ENCODE assay signal across 13 cellular contexts in genomic region chr2:18719978-18720775, GRCh38.
DNase-seq lines count a peak whose midpoint lies in the region; ATAC-seq and FAIRE-seq lines count a peak whose summit lies in the region.
"Had no signal": no experiment of that assay in that cellular context is flagged by ENCODE, and none has a peak within 500 bp of the region (broad histone marks: within the 10 kb centered on the region; RNA-seq: fewer than 3 reads in every experiment).

No MANE protein-coding gene starts in this region.

- no peak overlapping the region for H3K4me3 ChIP-seq in small intestine (ENCODE audit: low read depth in 1 of 2, low read length in 2 of 2)

- H3K4me1 Mint-ChIP-seq in activated T-cell treated with anti-CD3 and anti-CD28 coated beads, Interleukin-2, amount 50 U/mL, for 72 hours (ENCODE audit: low read depth): no peaks in the 10 kb centered on the region

- H3K36me3 Mint-ChIP-seq in activated T-cell treated with anti-CD3 and anti-CD28 coated beads, Interleukin-2, amount 50 U/mL, for 72 hours (ENCODE audit: insufficient read depth in 2 of 2): peaks cover under 1 to 3% of the 10 kb centered on the region in 2 donors

- H3K27me3 ChIP-seq in small intestine (ENCODE audit: control insufficient read depth in 2 of 2, insufficient read depth in 2 of 2, low read length in 2 of 2): no peaks in the 10 kb centered on the region

- peak; percentile 34 for DNase-seq in COLO829 (ENCODE audit: low spot score)
- peak; percentile 97 for DNase-seq in RPMI7951 (ENCODE audit: low read depth)
- DNase-seq in epidermal melanocyte (ENCODE audit: insufficient read length, low spot score): peak; percentile 25
- DNase-seq in non-pigmented ciliary epithelial cell (ENCODE audit: low read depth): peak; percentile 38
- no peak for DNase-seq in activated T-cell treated with anti-CD3 and anti-CD28 coated beads, Interleukin-2, amount 50 U/mL, for 72 hours
- DNase-seq in small intestine: no peak
- DNase-seq: activated gamma-delta T cell; NCI-H1092 treated with DMSO at 0.1 percent for 48 hours; stimulated activated CD4-positive, alpha-beta T cell treated with anti-CD3 and anti-CD28 coated beads, Interleukin-2, amount 100 ng/mL, for 24 hours; stimulated activated naive CD8-positive, alpha-beta T cell treated with anti-CD3 and anti-CD28 coated beads, Interleukin-15, Interleukin-2, amounts not matched to agents 100 U/mL and 50 U/mL, for 24 hours had no signal

- FAIRE-seq in small intestine (lab: Jason Lieb, UNC): no peak
- FAIRE-seq: endometrium had no signal

- no peaks in the 10 kb centered on the region for H3K36me3 ChIP-seq in small intestine (ENCODE audit: control insufficient read depth in 2 of 2, insufficient read depth in 2 of 2, low read length in 2 of 2)

- H3K9me3 Mint-ChIP-seq in activated T-cell treated with anti-CD3 and anti-CD28 coated beads, Interleukin-2, amount 50 U/mL, for 72 hours: no peaks in the 10 kb centered on the region

- no peak for ATAC-seq in GM18498 (IDR thresholded peaks at IDR 0.05; ENCODE audit: unreplicated experiment)
- no peak for ATAC-seq in GM21528 (IDR thresholded peaks at IDR 0.05; ENCODE audit: low FRiP score, unreplicated experiment)
- ATAC-seq in activated T-cell treated with anti-CD3 and anti-CD28 coated beads, Interleukin-2, amount 50 U/mL, for 72 hours (replicated peaks in 1 of 2): no peak
- ATAC-seq: stimulated activated naive CD8-positive, alpha-beta T cell treated with anti-CD3 and anti-CD28 coated beads, Interleukin-15, Interleukin-2, amounts not matched to agents 100 U/mL and 50 U/mL, for 24 hours had no signal

- WGBS in small intestine, 3 donors: 84 to 87% (median 87%) methylated on average over 4 of the region's 4 CpGs

- H3K4me3 Mint-ChIP-seq in activated T-cell treated with anti-CD3 and anti-CD28 coated beads, Interleukin-2, amount 50 U/mL, for 72 hours: no peak overlapping the region

- H3K27me3 Mint-ChIP-seq in activated T-cell treated with anti-CD3 and anti-CD28 coated beads, Interleukin-2, amount 50 U/mL, for 72 hours (ENCODE audit: low read depth): no peaks in the 10 kb centered on the region

- H3K27ac Mint-ChIP-seq in activated T-cell treated with anti-CD3 and anti-CD28 coated beads, Interleukin-2, amount 50 U/mL, for 72 hours: no peak overlapping the region

- H3K27ac ChIP-seq in small intestine (ENCODE audit: low read depth in 1 of 2, low read length in 1 of 2): no peak overlapping the region

- H3K9me3 ChIP-seq in small intestine (ENCODE audit: control insufficient read depth, low read depth): no peaks in the 10 kb centered on the region

- H3K4me1 ChIP-seq in small intestine (ENCODE audit: control insufficient read depth in 2 of 2, insufficient read depth in 1 of 2, low read depth in 1 of 2, low read length in 1 of 2): no peaks in the 10 kb centered on the region

Comparison
In these comparisons a context has a peak if more than half of its experiments do, and no peak if none do; other contexts are left out.
1. DNase-seq: peak in COLO829 (single experiment), RPMI7951 (single experiment), epidermal melanocyte (single experiment) and non-pigmented ciliary epithelial cell (single experiment); none in activated T-cell treated with anti-CD3 and anti-CD28 coated beads, Interleukin-2, amount 50 U/mL, for 72 hours (0 of 2) and small intestine (single experiment).